ENCODE assay signal across 12 cellular contexts in genomic region chr1:202848191-202848542, GRCh38. TPM values are rescaled to one million over a fixed set of nuclear protein-coding genes. Genes with fewer than 3 reads are reported as not detected.
DNase-seq lines count a peak whose midpoint lies in the region; ATAC-seq and TF ChIP-seq lines count a peak whose summit lies in the region.
"Had no signal": no experiment of that assay in that cellular context is flagged by ENCODE, and none has a peak within 500 bp of the region (broad histone marks: within the 10 kb centered on the region; RNA-seq: fewer than 3 reads in every experiment).

No MANE protein-coding gene starts in this region.

- dilution Hi-C loops in IMR-90 (cut with HindIII; ENCODE audit: low sequenced_read_pairs, unreplicated experiment): no loop called here

- in situ Hi-C loops in IMR-90 (cut with MboI; ENCODE audit: low sequenced_read_pairs): no loop called here

- no peak overlapping the region for H3K56ac ChIP-seq in IMR-90 (ENCODE audit: extremely low read depth, insufficient read depth, low read length)

- no peak overlapping the region for H3K23ac ChIP-seq in IMR-90 (ENCODE audit: low read depth, low read length)

- H2BK5ac ChIP-seq in IMR-90 (ENCODE audit: low read depth, low read length, poor library complexity, severe bottlenecking): no peak overlapping the region

- no peak overlapping the region for H3K18ac ChIP-seq in IMR-90 (ENCODE audit: low read depth, low read length)

- CTCF ChIA-PET in IMR-90 (lab: Yijun Ruan, JAX): no interaction called here

- TF ChIP-seq CTCF in IMR-90 (conservative IDR thresholded peaks at IDR 0.05; ENCODE audit: low read depth, low read length) (no peak), esophagus muscularis mucosa (IDR thresholded peaks at IDR 0.05) (no peak)

- H3K27ac Mint-ChIP-seq in activated CD4-positive, alpha-beta T cell treated with anti-CD3 and anti-CD28 coated beads, Interleukin-2, amount 10 ng/mL, durations not matched to agents 24 days and 14 days: peak overlapping the region; percentile 52
- no peak overlapping the region for H3K27ac Mint-ChIP-seq in stimulated activated effector memory CD8-positive, alpha-beta T cell treated with anti-CD3 and anti-CD28 coated beads, Interleukin-12 subunit alpha, Interleukin-12 subunit beta, amount 100 ng/mL, for 72 hours
- H3K27ac Mint-ChIP-seq: dendritic cell treated with granulocyte-macrophage colony-stimulating factor and Interleukin-4, amounts not matched to agents 40 ng/mL and 50 ng/mL, for 4 days had no signal

- H4K5ac ChIP-seq in IMR-90 (ENCODE audit: low read depth, low read length): no peak overlapping the region

- H4K8ac ChIP-seq in IMR-90 (ENCODE audit: low read depth in 2 of 2, low read length in 2 of 2): no peak overlapping the region

- TF ChIP-seq RAD21 in IMR-90 (IDR thresholded peaks at IDR 0.05; ENCODE audit: low read length): no peak

- H3K14ac ChIP-seq in IMR-90 (replicated peaks; ENCODE audit: low read depth, low read length): no peak overlapping the region

- H2AK5ac ChIP-seq in IMR-90 (ENCODE audit: low read depth, low read length): no peak overlapping the region

- no peaks in the 10 kb centered on the region for H3K36me3 Mint-ChIP-seq in activated CD4-positive, alpha-beta T cell treated with anti-CD3 and anti-CD28 coated beads, Interleukin-2, amount 10 ng/mL, durations not matched to agents 24 days and 14 days (ENCODE audit: low read depth)
- no peaks in the 10 kb centered on the region for H3K36me3 Mint-ChIP-seq in stimulated activated effector memory CD8-positive, alpha-beta T cell treated with anti-CD3 and anti-CD28 coated beads, Interleukin-12 subunit alpha, Interleukin-12 subunit beta, amount 100 ng/mL, for 72 hours

- H3K4me3 ChIP-seq in IMR-90 (ENCODE audit: insufficient read depth, low read depth, low read length): no peak overlapping the region
- no peak overlapping the region for H3K4me3 ChIP-seq in esophagus muscularis mucosa

- H3K9me3 Mint-ChIP-seq in activated CD4-positive, alpha-beta T cell treated with anti-CD3 and anti-CD28 coated beads, Interleukin-2, amount 10 ng/mL, durations not matched to agents 24 days and 14 days: no peaks in the 10 kb centered on the region
- no peaks in the 10 kb centered on the region for H3K9me3 Mint-ChIP-seq in stimulated activated effector memory CD8-positive, alpha-beta T cell treated with anti-CD3 and anti-CD28 coated beads, Interleukin-12 subunit alpha, Interleukin-12 subunit beta, amount 100 ng/mL, for 72 hours
- H3K9me3 Mint-ChIP-seq: dendritic cell treated with granulocyte-macrophage colony-stimulating factor and Interleukin-4, amounts not matched to agents 40 ng/mL and 50 ng/mL, for 4 days had no signal

- H3K9me3 ChIP-seq in IMR-90 (ENCODE audit: control insufficient read depth, insufficient read depth, low read length) (no peaks in the 10 kb centered on the region), esophagus muscularis mucosa (no peaks in the 10 kb centered on the region)

- H3K4me1 ChIP-seq in IMR-90 (ENCODE audit: control insufficient read depth, insufficient read depth, low read length) (no peaks in the 10 kb centered on the region), esophagus muscularis mucosa (no peaks in the 10 kb centered on the region)

- no peaks in the 10 kb centered on the region for H3K79me1 ChIP-seq in IMR-90 (ENCODE audit: low read depth in 1 of 2, low read length in 2 of 2)

- peaks cover 26% of the 10 kb centered on the region for H3K4me1 Mint-ChIP-seq in activated CD4-positive, alpha-beta T cell treated with anti-CD3 and anti-CD28 coated beads, Interleukin-2, amount 10 ng/mL, durations not matched to agents 24 days and 14 days
- peaks cover 15% of the 10 kb centered on the region for H3K4me1 Mint-ChIP-seq in stimulated activated effector memory CD8-positive, alpha-beta T cell treated with anti-CD3 and anti-CD28 coated beads, Interleukin-12 subunit alpha, Interleukin-12 subunit beta, amount 100 ng/mL, for 72 hours

- no peak overlapping the region for H4K91ac ChIP-seq in IMR-90 (ENCODE audit: insufficient read depth, low read depth, low read length)

- no peak overlapping the region for H3K27ac ChIP-seq in IMR-90 (ENCODE audit: insufficient read depth, low read length)
- no peak overlapping the region for H3K27ac ChIP-seq in esophagus muscularis mucosa (replicated peaks in 1 of 4)

- ATAC-seq in HG02588 (IDR thresholded peaks at IDR 0.05; ENCODE audit: unreplicated experiment) (peak; percentile 73), IMR-90 (ENCODE audit: low read depth) (no peak)
- peak; percentile 83 for ATAC-seq in stimulated activated effector memory CD8-positive, alpha-beta T cell treated with anti-CD3 and anti-CD28 coated beads, Interleukin-12 subunit alpha, Interleukin-12 subunit beta, amount 100 ng/mL, for 72 hours

- H3K4me3 Mint-ChIP-seq in activated CD4-positive, alpha-beta T cell treated with anti-CD3 and anti-CD28 coated beads, Interleukin-2, amount 10 ng/mL, durations not matched to agents 24 days and 14 days: peak overlapping the region; percentile 4
- H3K4me3 Mint-ChIP-seq in stimulated activated effector memory CD8-positive, alpha-beta T cell treated with anti-CD3 and anti-CD28 coated beads, Interleukin-12 subunit alpha, Interleukin-12 subunit beta, amount 100 ng/mL, for 72 hours: no peak overlapping the region
- H3K4me3 Mint-ChIP-seq: dendritic cell treated with granulocyte-macrophage colony-stimulating factor and Interleukin-4, amounts not matched to agents 40 ng/mL and 50 ng/mL, for 4 days had no signal

- H3K4me2 ChIP-seq in IMR-90 (ENCODE audit: low read depth, low read length): no peak overlapping the region

- H3K27me3 ChIP-seq in IMR-90 (ENCODE audit: control insufficient read depth, insufficient read depth, low read length) (peaks cover 13% of the 10 kb centered on the region), esophagus muscularis mucosa (no peaks in the 10 kb centered on the region)

- TF ChIP-seq POLR2A in IMR-90 (IDR thresholded peaks at IDR 0.05; ENCODE audit: low read depth, low read length) (no peak), esophagus muscularis mucosa (IDR thresholded peaks at IDR 0.05; ENCODE audit: low read depth) (no peak)

- intact Hi-C loops in activated CD4-positive, alpha-beta T cell treated with anti-CD3 and anti-CD28 coated beads, Interleukin-2, amount 10 ng/mL, durations not matched to agents 24 days and 14 days (cut with micrococcal nuclease): no loop called here
- intact Hi-C loops in IMR-90 (cut with micrococcal nuclease): no loop called here
- intact Hi-C loops in esophagus muscularis mucosa (cut with DNase I): no loop called here

- POLR2A ChIA-PET in IMR-90 (lab: Charles Lee; ENCODE audit: unreplicated experiment): no interaction called here

- no peaks in the 10 kb centered on the region for H4K20me1 ChIP-seq in IMR-90 (ENCODE audit: insufficient read depth, low read length)

- no TSS peak for BruUV-seq in IMR-90 (replicated peaks; lab: Mats Ljungman, UMichigan)

- DNase-seq in activated CD4-positive, alpha-beta T cell treated with anti-CD3 and anti-CD28 coated beads, Interleukin-2, amount 10 ng/mL, durations not matched to agents 24 days and 14 days: no peak
- no peak for DNase-seq in activated CD4-positive, alpha-beta T cell treated with anti-CD3 and anti-CD28 coated beads for 1 hour
- DNase-seq in IMR-90 (peak; percentile 8), esophagus muscularis mucosa (ENCODE audit: extremely low spot score) (no peak), cerebellum (ENCODE audit: low spot score) (no peak)
- no peak for DNase-seq in stimulated activated effector memory CD8-positive, alpha-beta T cell treated with anti-CD3 and anti-CD28 coated beads, Interleukin-12 subunit alpha, Interleukin-12 subunit beta, amount 100 ng/mL, for 72 hours (ENCODE audit: low spot score in 2 of 2)
- no peak for DNase-seq in activated naive CD4-positive, alpha-beta T cell (lab: John Stamatoyannopoulos, UW)
- DNase-seq: foreskin fibroblast had no signal

- H2BK120ac ChIP-seq in IMR-90 (ENCODE audit: low read depth, low read length): no peak overlapping the region

- no peak for TF ChIP-seq EP300 in esophagus muscularis mucosa (IDR thresholded peaks at IDR 0.05)

- no peak overlapping the region for H3K4ac ChIP-seq in IMR-90 (ENCODE audit: low read depth, low read length)

- no peaks in the 10 kb centered on the region for H3K9me1 ChIP-seq in IMR-90 (ENCODE audit: insufficient read depth, low read length)

- H2BK15ac ChIP-seq in IMR-90 (ENCODE audit: low read depth, low read length): no peak overlapping the region

- no peaks in the 10 kb centered on the region for H3K27me3 Mint-ChIP-seq in activated CD4-positive, alpha-beta T cell treated with anti-CD3 and anti-CD28 coated beads, Interleukin-2, amount 10 ng/mL, durations not matched to agents 24 days and 14 days

- no CpG with 5 or more reads among the region's 2 CpGs for WGBS in IMR-90 (ENCODE audit: extremely low coverage in 2 of 2, insufficient read length in 1 of 2), 2 experiments
- WGBS in esophagus muscularis mucosa: 77% methylated on average over 2 of the region's 2 CpGs

- H3K36me3 ChIP-seq in IMR-90 (ENCODE audit: control insufficient read depth, insufficient read depth, low read length) (no peaks in the 10 kb centered on the region), esophagus muscularis mucosa (no peaks in the 10 kb centered on the region)

- H2AK9ac ChIP-seq in IMR-90 (replicated peaks; ENCODE audit: low read depth, low read length, poor library complexity): no peak overlapping the region

- H2AFZ ChIP-seq in IMR-90 (replicated peaks; ENCODE audit: low read length, poor library complexity): no peak overlapping the region

- H3K9ac ChIP-seq in IMR-90 (ENCODE audit: low read depth, low read length): no peak overlapping the region

- H2BK20ac ChIP-seq in IMR-90 (ENCODE audit: low read depth, low read length): no peak overlapping the region

RNA-seq across cellular contexts. Expression of gene PCAT6, which starts 37.4 kb away (rescaled TPM):
- total RNA-seq in activated CD4-positive, alpha-beta T cell treated with anti-CD3 and anti-CD28 coated beads, Interleukin-2, amount 10 ng/mL, durations not matched to agents 24 days and 14 days: 0.83 and 1.4 TPM in 2 replicates
- total RNA-seq in IMR-90 (2012; rRNA removed) (0.56 TPM in 1 of 2 replicates, not detected in the other), esophagus muscularis mucosa (not detected), cerebellum (not detected)
- 5.8 and 5.9 TPM in 2 replicates for polyA plus RNA-seq in IMR-90 (2012; rRNA removed)
- 3.2 and 15.4 TPM in 2 replicates for polyA plus RNA-seq in IMR-90 (2012; cell fraction: cytosol; rRNA removed)
- 8.1 and 20.5 TPM in 2 replicates for polyA plus RNA-seq in IMR-90 (2012; cell fraction: nucleus; rRNA removed; ENCODE audit: low replicate concordance)
- total RNA-seq: A172, kidney epithelial cell had no signal

RNA-seq across cellular contexts. Expression of gene KDM5B, which starts 39.9 kb away (rescaled TPM):
- total RNA-seq in activated CD4-positive, alpha-beta T cell treated with anti-CD3 and anti-CD28 coated beads, Interleukin-2, amount 10 ng/mL, durations not matched to agents 24 days and 14 days: 83.2 and 92.7 TPM in 2 replicates
- 82.1 and 86.4 TPM in 2 replicates for total RNA-seq in IMR-90 (2012; rRNA removed)
- 28.2 and 28.8 TPM in 2 replicates for polyA plus RNA-seq in IMR-90 (2012; rRNA removed)
- polyA plus RNA-seq in IMR-90 (2012; cell fraction: cytosol; rRNA removed): 10.9 and 17.4 TPM in 2 replicates
- polyA plus RNA-seq in IMR-90 (2012; cell fraction: nucleus; rRNA removed; ENCODE audit: low replicate concordance): 25.4 and 114 TPM in 2 replicates
- total RNA-seq in esophagus muscularis mucosa: 10 to 100 TPM; 21.4 to 34.9 (median 31.8) TPM
- 209 TPM for total RNA-seq in cerebellum

RNA-seq across cellular contexts. Expression of gene RABIF, which starts 40.8 kb away (rescaled TPM):
- total RNA-seq in activated CD4-positive, alpha-beta T cell treated with anti-CD3 and anti-CD28 coated beads, Interleukin-2, amount 10 ng/mL, durations not matched to agents 24 days and 14 days: 11.8 and 12.7 TPM in 2 replicates
- total RNA-seq in IMR-90 (2012; rRNA removed) (4.8 and 6.9 TPM in 2 replicates), esophagus muscularis mucosa (1 to 10 TPM; 4.5 to 8.3 (median 6.9) TPM), cerebellum (12.6 TPM)
- 7.8 and 7.9 TPM in 2 replicates for polyA plus RNA-seq in IMR-90 (2012; rRNA removed)
- polyA plus RNA-seq in IMR-90 (2012; cell fraction: cytosol; rRNA removed): 4.8 and 4.9 TPM in 2 replicates
- polyA plus RNA-seq in IMR-90 (2012; cell fraction: nucleus; rRNA removed; ENCODE audit: low replicate concordance): 1.3 and 4.1 TPM in 2 replicates
